17 cellular contexts compared by ENCODE assay signal in genomic region chr2:60503923-60504514, GRCh38. TPM values are rescaled to one million over a fixed set of nuclear protein-coding genes. Genes with fewer than 3 reads are reported as not detected.
A peak's percentile ranks its signal among the peaks of the same experiment; 100 is the strongest.
DNase-seq lines count a peak whose midpoint lies in the region; ATAC-seq and TF ChIP-seq lines count a peak whose summit lies in the region.
"Had no signal": no experiment of that assay in that cellular context is flagged by ENCODE, and none has a peak within 500 bp of the region (broad histone marks: within the 10 kb centered on the region; RNA-seq: fewer than 3 reads in every experiment).

No MANE protein-coding gene starts in this region.

- peaks cover 13 to 24% of the 10 kb centered on the region in 2 donors for H3K36me3 Mint-ChIP-seq in CD14-positive monocyte
- H3K36me3 Mint-ChIP-seq in brain, result peaks cover 29% of the 10 kb centered on the region
- H3K36me3 Mint-ChIP-seq: activated naive CD4-positive, alpha-beta T cell treated with anti-CD3 and anti-CD28 coated beads, Interleukin-2, amount 10 ng/mL, durations not matched to agents 7 days and 5 days; T-cell had no signal

- H3K27ac ChIP-seq in GM23248 (no peak overlapping the region), liver (ENCODE audit: low read depth in 1 of 2, low read length in 2 of 2) (no peak overlapping the region)
- H3K27ac ChIP-seq: thoracic aorta had no signal

- H3K36me3 ChIP-seq in GM23248 (ENCODE audit: low read depth), result no peaks in the 10 kb centered on the region
- no peaks in the 10 kb centered on the region for H3K36me3 ChIP-seq in liver (ENCODE audit: control insufficient read depth in 4 of 4, insufficient read depth in 3 of 4, low read depth in 1 of 4, low read length in 3 of 4)
- H3K36me3 ChIP-seq: thoracic aorta had no signal

- no peaks in the 10 kb centered on the region for H3F3A ChIP-seq in GM23248 (ENCODE audit: insufficient read depth)

- H3K9me2 ChIP-seq in GM23248 (ENCODE audit: insufficient read depth), result no peaks in the 10 kb centered on the region

- H3K4me3 Mint-ChIP-seq in CD14-positive monocyte, result no peak overlapping the region
- H3K4me3 Mint-ChIP-seq in brain, result peak overlapping the region in 1 of 5 experiments; percentile 9
- H3K4me3 Mint-ChIP-seq: activated naive CD4-positive, alpha-beta T cell treated with anti-CD3 and anti-CD28 coated beads, Interleukin-2, amount 10 ng/mL, durations not matched to agents 7 days and 5 days; T-cell had no signal

- no peak overlapping the region for H2AFZ ChIP-seq in GM23248

- in situ Hi-C loops in GM23248 (cut with MboI), result no loop called here

- H3K79me2 ChIP-seq in GM23248 (ENCODE audit: insufficient read depth), result no peaks in the 10 kb centered on the region

- H3K9me3 ChIP-seq in GM23248 (ENCODE audit: low read depth) (no peaks in the 10 kb centered on the region), liver (ENCODE audit: control insufficient read depth in 4 of 4, low read length in 3 of 4) (no peaks in the 10 kb centered on the region)
- H3K9me3 ChIP-seq: BLaER1 treated with 17β-estradiol and CSF1 and Interleukin-3, amounts not matched to agents 10 nM and 100 nM; thoracic aorta had no signal

- intact Hi-C loops in CD14-positive monocyte (cut with micrococcal nuclease), result no loop called here

- no peak overlapping the region for H3K9ac ChIP-seq in GM23248
- H3K9ac ChIP-seq in liver (ENCODE audit: low read depth in 1 of 2, low read length in 2 of 2), result no peak overlapping the region
- H3K9ac ChIP-seq: BLaER1 treated with 17β-estradiol and CSF1 and Interleukin-3, amounts not matched to agents 10 nM and 100 nM had no signal

- TF ChIP-seq CTCF in CD14-positive monocyte (IDR thresholded peaks at IDR 0.05) (peak; percentile 21), brain (conservative IDR thresholded peaks at IDR 0.05) (no peak), liver (IDR thresholded peaks at IDR 0.05; ENCODE audit: low read depth, low read length, missing input control) (no peak)

- H3K27me3 ChIP-seq in GM23248 (replicated peaks; ENCODE audit: insufficient read depth) (no peaks in the 10 kb centered on the region), liver (ENCODE audit: control insufficient read depth in 4 of 4, insufficient read depth in 4 of 4, low read length in 3 of 4) (no peaks in the 10 kb centered on the region)
- H3K27me3 ChIP-seq: BLaER1 treated with 17β-estradiol and CSF1 and Interleukin-3, amounts not matched to agents 10 nM and 100 nM had no signal

- peak overlapping the region in 2 of 7 donors; percentile 26 to 74 for H3K27ac Mint-ChIP-seq in CD14-positive monocyte
- peak overlapping the region in 3 of 5 experiments; percentile 58 to 80 (median 76) for H3K27ac Mint-ChIP-seq in brain
- H3K27ac Mint-ChIP-seq: activated naive CD4-positive, alpha-beta T cell treated with anti-CD3 and anti-CD28 coated beads, Interleukin-2, amount 10 ng/mL, durations not matched to agents 7 days and 5 days; T-cell had no signal

- no peak for ATAC-seq in HG03097 (IDR thresholded peaks at IDR 0.05; ENCODE audit: low FRiP score, unreplicated experiment)
- ATAC-seq: T-cell had no signal

- WGBS in GM23248 (ENCODE audit: low coverage in 1 of 2, low lambda C conversion rate in 2 of 2, missing lambda C conversion rate in 2 of 2), 2 experiments, result 78 to 89% methylated on average over 7 of the region's 7 CpGs
- WGBS in liver, result 92% methylated on average over 7 of the region's 7 CpGs

- H3K4me2 ChIP-seq in GM23248 (ENCODE audit: unreplicated experiment), result no peak overlapping the region

- H3K4me1 ChIP-seq in GM23248 (ENCODE audit: insufficient read depth), result peaks cover 13% of the 10 kb centered on the region
- H3K4me1 ChIP-seq in liver (ENCODE audit: control insufficient read depth in 4 of 4, insufficient read depth in 4 of 4, low read length in 3 of 4), result no peaks in the 10 kb centered on the region

- H3K4me3 ChIP-seq in GM23248, result no peak overlapping the region
- H3K4me3 ChIP-seq in liver (ENCODE audit: low read depth in 1 of 3, low read length in 3 of 3), result no peak overlapping the region
- H3K4me3 ChIP-seq: BLaER1 treated with 17β-estradiol and CSF1 and Interleukin-3, amounts not matched to agents 10 nM and 100 nM; thoracic aorta had no signal

- H3K4me1 Mint-ChIP-seq in CD14-positive monocyte (peaks cover 54% of the 10 kb centered on the region), brain (peaks cover 96% of the 10 kb centered on the region)
- H3K4me1 Mint-ChIP-seq: activated naive CD4-positive, alpha-beta T cell treated with anti-CD3 and anti-CD28 coated beads, Interleukin-2, amount 10 ng/mL, durations not matched to agents 7 days and 5 days had no signal

- TF ChIP-seq RAD21 in liver (IDR thresholded peaks at IDR 0.05), result peak; percentile 13 to 49

- no peaks in the 10 kb centered on the region for H3K27me3 Mint-ChIP-seq in CD14-positive monocyte (ENCODE audit: low read depth in 3 of 3)
- H3K27me3 Mint-ChIP-seq in brain, result no peaks in the 10 kb centered on the region

- no peaks in the 10 kb centered on the region for H4K20me1 ChIP-seq in GM23248 (ENCODE audit: insufficient read depth)

- DNase-seq in CD14-positive monocyte (ENCODE audit: low spot score) (no peak), GM23248 (peak; percentile 55), COLO668 (lab: John Stamatoyannopoulos, UW; ENCODE audit: unreplicated experiment) (no peak), AML-193 (lab: John Stamatoyannopoulos, UW) (no peak), NCI-H187 treated with DMSO at 0.1 percent for 48 hours (lab: John Stamatoyannopoulos, UW) (no peak)
- DNase-seq: activated naive CD4-positive, alpha-beta T cell treated with anti-CD3 and anti-CD28 coated beads, Interleukin-2, amount 10 ng/mL, durations not matched to agents 7 days and 5 days; GOT3; head of caudate nucleus; kidney glomerular epithelial cell; NCI-H2029; NCI-H69; T-cell had no signal

- H3K9me3 Mint-ChIP-seq in CD14-positive monocyte, result peaks cover 0 to 3% (median 0%) of the 10 kb centered on the region in 7 donors
- H3K9me3 Mint-ChIP-seq in brain, result no peaks in the 10 kb centered on the region
- H3K9me3 Mint-ChIP-seq: activated naive CD4-positive, alpha-beta T cell treated with anti-CD3 and anti-CD28 coated beads, Interleukin-2, amount 10 ng/mL, durations not matched to agents 7 days and 5 days; T-cell had no signal

TF ChIP-seq in liver, 16 proteins besides CTCF, POLR2A, EP300 and RAD21:
- TF ChIP-seq REST (IDR thresholded peaks at IDR 0.05), result no peak
- no peak for TF ChIP-seq HNF4A (conservative IDR thresholded peaks at IDR 0.05)
- no peak for TF ChIP-seq GABPA (IDR thresholded peaks at IDR 0.05 in 1 of 2, conservative IDR thresholded peaks at IDR 0.05 in 1 of 2)
- TF ChIP-seq FOXA2 (IDR thresholded peaks at IDR 0.05), result no peak
- no peak for TF ChIP-seq JUND (IDR thresholded peaks at IDR 0.05)
- no peak for TF ChIP-seq YY1 (IDR thresholded peaks at IDR 0.05)
- TF ChIP-seq FOXA1 (IDR thresholded peaks at IDR 0.05), result no peak
- TF ChIP-seq NR2F2 (IDR thresholded peaks at IDR 0.05), result no peak
- TF ChIP-seq TAF1 (conservative IDR thresholded peaks at IDR 0.05), result no peak
TF ChIP-seq in liver: peak in this region for 0.

RNA-seq across cellular contexts. Expression of gene BCL11A, which starts 49.4 kb away (rescaled TPM):
- polyA plus RNA-seq in CD14-positive monocyte, result 10 to 100 TPM in 1 of 2 donors, 1 to 10 TPM in 1; 8.7 to 11.1 TPM
- total RNA-seq in GM23248 (2014; rRNA removed; shearing (Covaris generic)), result 1.8 and 3.5 TPM in 2 replicates
- 8.9 and 9.6 TPM in 2 replicates for polyA plus RNA-seq in GM23248 (2016; fragmentation: Nextera tagmentation; extraction: Ambion mirVana)
- 22.7 TPM for polyA plus RNA-seq in brain (ENCODE audit: insufficient read depth, low read depth, low replicate concordance)
- 1 to 10 TPM in 1 of 2 donors, under 1 TPM in 1; 0.50 to 8.5 TPM for total RNA-seq in liver
- under 1 TPM; 0.08 to 0.43 TPM for polyA plus RNA-seq in liver
